ENCODE assay signal across 10 cellular contexts in genomic region chr17:46884552-46884951, GRCh38. TPM values are rescaled to one million over a fixed set of nuclear protein-coding genes. Genes with fewer than 3 reads are reported as not detected.
"Had no signal": no experiment of that assay in that cellular context is flagged by ENCODE, and none has a peak within 500 bp of the region (broad histone marks: within the 10 kb centered on the region; RNA-seq: fewer than 3 reads in every experiment).

No MANE protein-coding gene starts in this region.

- H3K27ac Mint-ChIP-seq: HFFc6 had no signal

- DNase-seq: GM23248, GOT3, H9, HCEC 1CT, HFFc6, IMR-90, KBM-7 had no signal

- H3K27ac ChIP-seq: GM23248, HL-60 had no signal

- H3K4me3 ChIP-seq: GM23248 had no signal

- H3K9me3 Mint-ChIP-seq: H9, HFFc6 had no signal

- H2AFZ ChIP-seq: GM23248 had no signal

- H3K9ac ChIP-seq: GM23248 had no signal

- H3K4me3 Mint-ChIP-seq: H9, HFFc6 had no signal

- FAIRE-seq: H54 had no signal

RNA-seq across cellular contexts. Expression of gene WNT9B, which starts 33.2 kb away (rescaled TPM):
- total RNA-seq: GM23248, HFFc6, HT1080, IMR-90 had no signal
- polyA plus RNA-seq: GM23248, IMR-90 had no signal
